ENCODE assay signal across 15 cellular contexts in genomic region chr13:23620613-23621315, GRCh38. TPM values are rescaled to one million over a fixed set of nuclear protein-coding genes. Genes with fewer than 3 reads are reported as not detected.
DNase-seq lines count a peak whose midpoint lies in the region; ATAC-seq, FAIRE-seq and TF ChIP-seq lines count a peak whose summit lies in the region.
"Had no signal": no experiment of that assay in that cellular context is flagged by ENCODE, and none has a peak within 500 bp of the region (broad histone marks: within the 10 kb centered on the region; RNA-seq: fewer than 3 reads in every experiment).

No MANE protein-coding gene starts in this region.

- peaks cover 43% of the 10 kb centered on the region for H3K36me3 Mint-ChIP-seq in type B pancreatic cell
- H3K36me3 Mint-ChIP-seq: CD4-positive, CD25-positive, alpha-beta regulatory T cell had no signal

- no peaks in the 10 kb centered on the region for H3K27me3 Mint-ChIP-seq in type B pancreatic cell

- H3K27ac Mint-ChIP-seq in type B pancreatic cell, result peak overlapping the region; percentile 73
- H3K27ac Mint-ChIP-seq: CD4-positive, CD25-positive, alpha-beta regulatory T cell; T-helper 17 cell had no signal

- no peak overlapping the region for H3K4me3 ChIP-seq in keratinocyte (ENCODE audit: control insufficient read depth in 2 of 3, extremely low read depth in 1 of 3, insufficient read depth in 2 of 3, low read depth in 1 of 3, low read length in 3 of 3)
- H3K4me3 ChIP-seq: ovary, uterus had no signal

- FAIRE-seq in keratinocyte (lab: Jason Lieb, UNC), result no peak

- H3K9ac ChIP-seq in keratinocyte (ENCODE audit: control insufficient read depth, extremely low read depth, insufficient read depth, low read length), result peak overlapping the region; percentile 40

- no peaks in the 10 kb centered on the region for H3K36me3 ChIP-seq in keratinocyte (ENCODE audit: control insufficient read depth in 2 of 2, extremely low read depth in 1 of 2, insufficient read depth in 2 of 2, low read length in 2 of 2)
- H3K36me3 ChIP-seq: ovary, uterus had no signal

- TF ChIP-seq CTCF in keratinocyte (optimal IDR thresholded peaks at IDR 0.05 in 1 of 3, IDR thresholded peaks at IDR 0.05 in 1 of 3, conservative IDR thresholded peaks at IDR 0.05 in 1 of 3; ENCODE audit: extremely low read depth in 1 of 3, insufficient read depth in 2 of 3, low read length in 3 of 3) (no peak), type B pancreatic cell (conservative IDR thresholded peaks at IDR 0.05) (no peak), GM10266 (IDR thresholded peaks at IDR 0.05; ENCODE audit: control insufficient read depth, insufficient read depth, low read depth, missing control alignments) (no peak)

- peaks cover 15% of the 10 kb centered on the region for H3K4me1 Mint-ChIP-seq in type B pancreatic cell (ENCODE audit: unreplicated experiment)

- DNase-seq in Right ventricle myocardium inferior (ENCODE audit: missing footprints), result no peak
- DNase-seq in cardiac septum (ENCODE audit: low spot score), result no peak
- no peak for DNase-seq in epithelial cell of prostate (ENCODE audit: low read depth, low spot score)
- DNase-seq in keratinocyte (ENCODE audit: low read depth, low spot score), result no peak
- DNase-seq in type B pancreatic cell (ENCODE audit: extremely low spot score, unreplicated experiment), result no peak
- DNase-seq in GM10266 (ENCODE audit: extremely low spot score), result no peak
- DNase-seq: activated naive CD4-positive, alpha-beta T cell; CD4-positive, CD25-positive, alpha-beta regulatory T cell; H7; ovary; stimulated activated naive CD4-positive, alpha-beta T cell treated with Interleukin-2 at 50 U/mL for 16 hours; T-helper 17 cell; uterus had no signal

- H3K9me1 ChIP-seq in keratinocyte (ENCODE audit: control insufficient read depth, extremely low read depth, insufficient read depth, low read length), result no peaks in the 10 kb centered on the region

- no peak overlapping the region for H3K4me2 ChIP-seq in keratinocyte (ENCODE audit: control insufficient read depth, extremely low read depth, insufficient read depth, low read depth, low read length)

- no peaks in the 10 kb centered on the region for H4K20me1 ChIP-seq in keratinocyte (ENCODE audit: control insufficient read depth, extremely low read depth, insufficient read depth, low read length)

- intact Hi-C loops in Right ventricle myocardium inferior (cut with DNase I), result no loop called here
- intact Hi-C loops in cardiac septum (cut with DNase I), result no loop called here

- H3K9me3 ChIP-seq in keratinocyte (ENCODE audit: control insufficient read depth, low read depth, low read length), result no peaks in the 10 kb centered on the region
- H3K9me3 ChIP-seq: ovary, uterus had no signal

- H3K9me3 Mint-ChIP-seq in type B pancreatic cell, result peaks cover 5% of the 10 kb centered on the region
- H3K9me3 Mint-ChIP-seq: CD4-positive, CD25-positive, alpha-beta regulatory T cell had no signal

- H2AFZ ChIP-seq in keratinocyte (ENCODE audit: control insufficient read depth, low read length), result no peak overlapping the region

- H3K79me2 ChIP-seq in keratinocyte (ENCODE audit: control insufficient read depth, insufficient read depth, low read length), result no peaks in the 10 kb centered on the region

- ATAC-seq in Right ventricle myocardium inferior (peak; percentile 47), HG02623 (IDR thresholded peaks at IDR 0.05; ENCODE audit: unreplicated experiment) (no peak), HG03139 (IDR thresholded peaks at IDR 0.05; ENCODE audit: unreplicated experiment) (no peak)
- ATAC-seq: T-helper 17 cell had no signal

- dilution Hi-C loops in keratinocyte (cut with MboI; ENCODE audit: extremely low pct_ligation_motif_present, low sequenced_read_pairs), result no loop called here

- no peak overlapping the region for H3K4me3 Mint-ChIP-seq in type B pancreatic cell
- H3K4me3 Mint-ChIP-seq: CD4-positive, CD25-positive, alpha-beta regulatory T cell; T-helper 17 cell had no signal

- H3K27me3 ChIP-seq in keratinocyte (ENCODE audit: control insufficient read depth, extremely low read depth, insufficient read depth, low read length), result no peaks in the 10 kb centered on the region
- H3K27me3 ChIP-seq: ovary, uterus had no signal

- peaks cover 16% of the 10 kb centered on the region for H3K4me1 ChIP-seq in keratinocyte (ENCODE audit: control insufficient read depth, extremely low read depth, insufficient read depth, low read length)
- H3K4me1 ChIP-seq: uterus had no signal

- peak overlapping the region; percentile 18 for H3K27ac ChIP-seq in epithelial cell of prostate
- peak overlapping the region; percentile 42 for H3K27ac ChIP-seq in keratinocyte (ENCODE audit: control insufficient read depth, insufficient read depth, low read length)
- H3K27ac ChIP-seq: ovary, uterus had no signal

RNA-seq across cellular contexts. Expression of gene TNFRSF19, which starts 50.6 kb away (rescaled TPM):
- total RNA-seq in Right ventricle myocardium inferior (36.5 TPM), cardiac septum (20.0 TPM), type B pancreatic cell (ENCODE audit: low replicate concordance) (60.6 and 64.4 TPM in 2 replicates)
- 1.1 to 1.8 TPM (median 1.2 TPM) in 3 replicates for polyA plus RNA-seq in keratinocyte
- 1.4 TPM for polyA plus RNA-seq in keratinocyte (2011; ENCODE audit: low read depth)
- 0.38 and 0.69 TPM in 2 replicates for polyA plus RNA-seq in keratinocyte (2011; cell fraction: cytosol; rRNA removed)
- 2.0 and 2.8 TPM in 2 replicates for polyA plus RNA-seq in keratinocyte (2011; cell fraction: nucleus; rRNA removed)
- 0.41 and 0.86 TPM in 2 replicates for polyA plus RNA-seq in keratinocyte (2012; ENCODE audit: low replicate concordance)
- 1.9 to 3.1 TPM (median 2.2 TPM) in 3 replicates for polyA minus RNA-seq in keratinocyte
- polyA minus RNA-seq in keratinocyte (2011; cell fraction: cytosol; rRNA and poly(A)+ RNA removed), result 0.58 TPM
- polyA minus RNA-seq in keratinocyte (2011; cell fraction: nucleus; rRNA and poly(A)+ RNA removed), result 2.5 and 3.3 TPM in 2 replicates
